ENCODE assay signal across 22 cellular contexts in genomic region chr3:119571230-119571629, GRCh38. TPM values are rescaled to one million over a fixed set of nuclear protein-coding genes. Genes with fewer than 3 reads are reported as not detected.
"Had no signal": no experiment of that assay in that cellular context is flagged by ENCODE, and none has a peak within 500 bp of the region (broad histone marks: within the 10 kb centered on the region; RNA-seq: fewer than 3 reads in every experiment).

No MANE protein-coding gene starts in this region.

- H3K9me3 Mint-ChIP-seq: activated CD8-positive, alpha-beta T cell treated with anti-CD3 and anti-CD28 coated beads for 36 hours; activated T-helper 17 cell treated with anti-CD3 and anti-CD28 coated beads, Interleukin-2, amount 50 U/mL, for 72 hours had no signal

- H3K36me3 Mint-ChIP-seq: naive thymus-derived CD8-positive, alpha-beta T cell had no signal

- H3K27me3 ChIP-seq: ascending aorta, gastroesophageal sphincter, ovary, tibial nerve had no signal

- H3K9me3 ChIP-seq: ascending aorta, gastroesophageal sphincter, mucosa of descending colon, ovary, tibial nerve had no signal

- H3K4me1 ChIP-seq: ascending aorta, gastroesophageal sphincter, tibial nerve had no signal

- H3K36me3 ChIP-seq: ascending aorta, gastroesophageal sphincter, ovary, tibial nerve had no signal

- H3K4me3 Mint-ChIP-seq: activated CD8-positive, alpha-beta T cell treated with anti-CD3 and anti-CD28 coated beads for 36 hours; activated T-helper 17 cell treated with anti-CD3 and anti-CD28 coated beads, Interleukin-2, amount 50 U/mL, for 72 hours; naive thymus-derived CD8-positive, alpha-beta T cell had no signal

- DNase-seq: activated CD4-positive, alpha-beta T cell treated with anti-CD3 and anti-CD28 coated beads for 48 hours; activated CD4-positive, CD25-positive, alpha-beta regulatory T cell; activated CD8-positive, alpha-beta T cell treated with anti-CD3 and anti-CD28 coated beads for 36 hours; activated naive CD4-positive, alpha-beta T cell treated with Interleukin-2 at 50 U/mL for 16 hours; activated T-cell treated with anti-CD3 and anti-CD28 coated beads, Interleukin-2, amount 50 U/mL, for 1 hour; cerebellar nuclear complex; cortex of kidney; effector CD4-positive, alpha-beta T cell; left colon; mucosa of descending colon; naive thymus-derived CD8-positive, alpha-beta T cell; ovary; stimulated activated CD4-positive, alpha-beta T cell treated with anti-CD3 and anti-CD28 coated beads, Interleukin-1b, Interleukin-23, amount 100 ng/mL, for 48 hours; stimulated activated CD8-positive, alpha-beta memory T cell treated with anti-CD3 and anti-CD28 coated beads, Interleukin-4, amount 100 ng/mL, for 48 hours; stimulated activated naive CD4-positive, alpha-beta T cell treated with Interleukin-2 at 50 U/mL for 16 hours; T-helper 1 cell; T-helper 9 cell had no signal

- H3K4me1 Mint-ChIP-seq: activated T-helper 17 cell treated with anti-CD3 and anti-CD28 coated beads, Interleukin-2, amount 50 U/mL, for 72 hours; naive thymus-derived CD8-positive, alpha-beta T cell had no signal

- H3K27me3 Mint-ChIP-seq: activated T-helper 17 cell treated with anti-CD3 and anti-CD28 coated beads, Interleukin-2, amount 50 U/mL, for 72 hours had no signal

- ATAC-seq: activated CD8-positive, alpha-beta T cell treated with anti-CD3 and anti-CD28 coated beads for 36 hours; activated T-helper 17 cell treated with anti-CD3 and anti-CD28 coated beads, Interleukin-2, amount 50 U/mL, for 72 hours; gastroesophageal sphincter; left colon; mucosa of descending colon; naive thymus-derived CD8-positive, alpha-beta T cell had no signal

- H3K27ac Mint-ChIP-seq: activated CD8-positive, alpha-beta T cell treated with anti-CD3 and anti-CD28 coated beads for 36 hours; activated T-helper 17 cell treated with anti-CD3 and anti-CD28 coated beads, Interleukin-2, amount 50 U/mL, for 72 hours; naive thymus-derived CD8-positive, alpha-beta T cell had no signal

- H3K4me3 ChIP-seq: ascending aorta, gastroesophageal sphincter, mucosa of descending colon, ovary, tibial nerve had no signal

- H3K27ac ChIP-seq: ovary had no signal

RNA-seq across cellular contexts. Expression of gene CD80, which starts 11.8 kb away (rescaled TPM):
- total RNA-seq: pulmonary artery endothelial cell, tibial nerve had no signal
- polyA plus RNA-seq: naive thymus-derived CD8-positive, alpha-beta T cell had no signal

RNA-seq across cellular contexts. Expression of gene PLA1A, which starts 26.5 kb away (rescaled TPM):
- total RNA-seq: activated CD8-positive, alpha-beta T cell treated with anti-CD3 and anti-CD28 coated beads for 36 hours; naive thymus-derived CD8-positive, alpha-beta T cell had no signal
- polyA plus RNA-seq: naive thymus-derived CD8-positive, alpha-beta T cell had no signal
